In the genomic region with DNA sequence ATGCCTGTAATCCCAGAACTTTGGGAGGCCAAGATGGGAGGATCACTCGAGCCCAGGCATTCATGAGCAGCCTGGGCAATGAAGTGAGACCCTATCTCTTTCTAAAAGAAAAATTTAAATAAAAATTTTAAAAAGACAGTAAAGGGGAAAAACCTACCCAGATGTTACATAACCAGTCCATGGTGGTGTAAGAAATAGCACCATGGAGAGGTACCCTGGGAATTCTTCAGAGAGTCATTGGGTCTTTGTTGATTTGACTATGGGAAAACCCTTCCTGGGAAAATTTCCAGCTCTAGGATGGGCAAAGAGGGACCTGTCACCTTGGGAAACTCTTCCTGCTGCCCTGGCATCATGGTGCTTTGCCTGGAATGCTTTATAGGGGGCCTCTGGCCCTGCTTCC, we compare ENCODE assay signal across 3 cellular contexts.
TF ChIP-seq lines count a peak whose summit lies in the region.

No MANE protein-coding gene starts in this region.

TF ChIP-seq in HEK293, 187 proteins besides CTCF, POLR2A, EP300 and RAD21:
- TF ChIP-seq, protein P1, sequence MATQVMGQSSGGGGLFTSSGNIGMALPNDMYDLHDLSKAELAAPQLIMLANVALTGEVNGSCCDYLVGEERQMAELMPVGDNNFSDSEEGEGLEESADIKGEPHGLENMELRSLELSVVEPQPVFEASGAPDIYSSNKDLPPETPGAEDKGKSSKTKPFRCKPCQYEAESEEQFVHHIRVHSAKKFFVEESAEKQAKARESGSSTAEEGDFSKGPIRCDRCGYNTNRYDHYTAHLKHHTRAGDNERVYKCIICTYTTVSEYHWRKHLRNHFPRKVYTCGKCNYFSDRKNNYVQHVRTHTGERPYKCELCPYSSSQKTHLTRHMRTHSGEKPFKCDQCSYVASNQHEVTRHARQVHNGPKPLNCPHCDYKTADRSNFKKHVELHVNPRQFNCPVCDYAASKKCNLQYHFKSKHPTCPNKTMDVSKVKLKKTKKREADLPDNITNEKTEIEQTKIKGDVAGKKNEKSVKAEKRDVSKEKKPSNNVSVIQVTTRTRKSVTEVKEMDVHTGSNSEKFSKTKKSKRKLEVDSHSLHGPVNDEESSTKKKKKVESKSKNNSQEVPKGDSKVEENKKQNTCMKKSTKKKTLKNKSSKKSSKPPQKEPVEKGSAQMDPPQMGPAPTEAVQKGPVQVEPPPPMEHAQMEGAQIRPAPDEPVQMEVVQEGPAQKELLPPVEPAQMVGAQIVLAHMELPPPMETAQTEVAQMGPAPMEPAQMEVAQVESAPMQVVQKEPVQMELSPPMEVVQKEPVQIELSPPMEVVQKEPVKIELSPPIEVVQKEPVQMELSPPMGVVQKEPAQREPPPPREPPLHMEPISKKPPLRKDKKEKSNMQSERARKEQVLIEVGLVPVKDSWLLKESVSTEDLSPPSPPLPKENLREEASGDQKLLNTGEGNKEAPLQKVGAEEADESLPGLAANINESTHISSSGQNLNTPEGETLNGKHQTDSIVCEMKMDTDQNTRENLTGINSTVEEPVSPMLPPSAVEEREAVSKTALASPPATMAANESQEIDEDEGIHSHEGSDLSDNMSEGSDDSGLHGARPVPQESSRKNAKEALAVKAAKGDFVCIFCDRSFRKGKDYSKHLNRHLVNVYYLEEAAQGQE (tag by site-specific recombination; IDR thresholded peaks at IDR 0.05): peak; percentile 80
- TF ChIP-seq ZNF555 (tag by site-specific recombination; conservative IDR thresholded peaks at IDR 0.05): no peak
- TF ChIP-seq ZNF324 (tag by site-specific recombination; IDR thresholded peaks at IDR 0.05): no peak

TF ChIP-seq in Ishikawa, 13 proteins besides CTCF, POLR2A, EP300 and RAD21:
- TF ChIP-seq CEBPB (IDR thresholded peaks at IDR 0.05): no peak
- TF ChIP-seq, protein P1 (IDR thresholded peaks at IDR 0.05; ENCODE audit: low read depth): peak; percentile 72

TF ChIP-seq in GM12878, 131 proteins besides CTCF, POLR2A, EP300 and RAD21:
- TF ChIP-seq, protein P1 (IDR thresholded peaks at IDR 0.05; ENCODE audit: low read depth, low read length): peak; percentile 54
- TF ChIP-seq TARDBP (IDR thresholded peaks at IDR 0.05; ENCODE audit: borderline replicate concordance): no peak
- TF ChIP-seq, protein P2, sequence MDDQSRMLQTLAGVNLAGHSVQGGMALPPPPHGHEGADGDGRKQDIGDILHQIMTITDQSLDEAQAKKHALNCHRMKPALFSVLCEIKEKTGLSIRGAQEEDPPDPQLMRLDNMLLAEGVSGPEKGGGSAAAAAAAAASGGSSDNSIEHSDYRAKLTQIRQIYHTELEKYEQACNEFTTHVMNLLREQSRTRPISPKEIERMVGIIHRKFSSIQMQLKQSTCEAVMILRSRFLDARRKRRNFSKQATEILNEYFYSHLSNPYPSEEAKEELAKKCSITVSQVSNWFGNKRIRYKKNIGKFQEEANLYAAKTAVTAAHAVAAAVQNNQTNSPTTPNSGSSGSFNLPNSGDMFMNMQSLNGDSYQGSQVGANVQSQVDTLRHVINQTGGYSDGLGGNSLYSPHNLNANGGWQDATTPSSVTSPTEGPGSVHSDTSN (IDR thresholded peaks at IDR 0.05; ENCODE audit: insufficient replicate concordance, low read depth, low read length): no peak
